Comparison of ENCODE assay signal across 1 cellular context in genomic region chr10:73743905-73744689, GRCh38.
TF ChIP-seq lines count a peak whose summit lies in the region.

SEC24C (plus strand) TSS chr10:73744372; CDS start chr10:73746833, 2,461 bp downstream.

TF ChIP-seq in SK-N-SH, 30 proteins besides CTCF, POLR2A, EP300 and RAD21 (continued from another document):
- TF ChIP-seq SMC3 (IDR thresholded peaks at IDR 0.05; ENCODE audit: low read depth, low read length) (no peak), FOSL2 (IDR thresholded peaks at IDR 0.05; ENCODE audit: borderline replicate concordance, low read depth) (no peak), MXI1 (IDR thresholded peaks at IDR 0.05; ENCODE audit: low read depth, low read length) (peak; percentile 76; the same call in 1 of the 2 replicates), IRF3 (IDR thresholded peaks at IDR 0.05; ENCODE audit: low read depth, low read length) (no peak), NFIC (IDR thresholded peaks at IDR 0.05; ENCODE audit: borderline replicate concordance) (no peak; the same call in 1 of the 2 replicates), ELF1 (IDR thresholded peaks at IDR 0.05) (peak; percentile 88), FOXJ3 (CRISPR knock-in tag; IDR thresholded peaks at IDR 0.05) (no peak), TCF12 (IDR thresholded peaks at IDR 0.05) (no peak), GABPA (IDR thresholded peaks at IDR 0.05; ENCODE audit: low read depth) (peak; percentile 93), USF1 (IDR thresholded peaks at IDR 0.05; ENCODE audit: borderline replicate concordance, low read depth) (no peak; the same call in 1 of the 2 replicates)
